Comparison of ENCODE assay signal across 21 cellular contexts in genomic region chr1:219882755-219883154, GRCh38. TPM values are rescaled to one million over a fixed set of nuclear protein-coding genes. Genes with fewer than 3 reads are reported as not detected.
DNase-seq lines count a peak whose midpoint lies in the region; ATAC-seq, FAIRE-seq and TF ChIP-seq lines count a peak whose summit lies in the region.
"Had no signal": no experiment of that assay in that cellular context is flagged by ENCODE, and none has a peak within 500 bp of the region (broad histone marks: within the 10 kb centered on the region; RNA-seq: fewer than 3 reads in every experiment).

No MANE protein-coding gene starts in this region.

- TF ChIP-seq CTCF in D721Med (IDR thresholded peaks at IDR 0.05; ENCODE audit: insufficient read depth, missing control alignments), result no peak
- no peak for TF ChIP-seq CTCF in K562 (IDR thresholded peaks at IDR 0.05 in 2 of 3, conservative IDR thresholded peaks at IDR 0.05 in 1 of 3; ENCODE audit: insufficient read depth in 2 of 3, low read depth in 1 of 3, low read length in 3 of 3)

- DNase-seq in D721Med (ENCODE audit: insufficient read length, low spot score) (no peak), K562 (ENCODE audit: extremely low read depth in 1 of 4, low spot score in 3 of 4) (no peak), HTR-8/SVneo (ENCODE audit: insufficient read length, low spot score) (no peak), NCI-H2081 treated with DMSO at 0.1 percent for 48 hours (lab: John Stamatoyannopoulos, UW) (no peak), NCI-H345 (lab: John Stamatoyannopoulos, UW) (no peak)
- DNase-seq: 8988T; ACHN; BE2C; CD4-positive, alpha-beta memory T cell; CD4-positive, CD25-positive, alpha-beta regulatory T cell; CD8-positive, alpha-beta memory T cell; COR-L47; DMS79 treated with DMSO at 0.1 percent for 48 hours; GF-D8 had no signal

- no peak; the same call in 1 of the 2 replicates for TF ChIP-seq POLR2A in K562 (conservative IDR thresholded peaks at IDR 0.05)

- no peak for ATAC-seq in K562

- no TSS peak for BruUV-seq in K562 (replicated peaks; lab: Mats Ljungman, UMichigan)

- TF ChIP-seq EP300 in K562 (IDR thresholded peaks at IDR 0.05; ENCODE audit: low read length), result no peak

- no peaks in the 10 kb centered on the region for H3K9me3 ChIP-seq in K562 (replicated peaks; ENCODE audit: control insufficient read depth, insufficient read depth, low read depth, low read length)
- H3K9me3 ChIP-seq: BE2C, BLaER1 had no signal

- peak; percentile 64 for FAIRE-seq in D721Med (lab: Jason Lieb, UNC)
- FAIRE-seq in K562 (lab: Jason Lieb, UNC), result no peak
- no peak for FAIRE-seq in HTR-8/SVneo (lab: Jason Lieb, UNC)
- FAIRE-seq: GM12891, GM19239 had no signal

- no peaks in the 10 kb centered on the region for H3K79me2 ChIP-seq in K562 (ENCODE audit: control insufficient read depth, insufficient read depth, low read length)

- in situ Hi-C loops in K562 (cut with MboI), result no loop called here

- H3K27me3 ChIP-seq in K562 (ENCODE audit: control insufficient read depth in 2 of 2, insufficient read depth in 2 of 2, low read length in 2 of 2) (no peaks in the 10 kb centered on the region), layer of hippocampus (ENCODE audit: control insufficient read depth, insufficient read depth, low read length) (no peaks in the 10 kb centered on the region)
- H3K27me3 ChIP-seq: BLaER1 had no signal

- no peak overlapping the region for H3K4me3 ChIP-seq in K562
- H3K4me3 ChIP-seq: BLaER1 had no signal

- no peaks in the 10 kb centered on the region for H4K20me1 ChIP-seq in K562 (replicated peaks; ENCODE audit: control insufficient read depth, insufficient read depth, low read length)
- H4K20me1 ChIP-seq: BLaER1 had no signal

- peaks cover 3 to 29% of the 10 kb centered on the region in 2 experiments; a peak in 3 of 5 replicates for H3K4me1 ChIP-seq in K562 (replicated peaks in 1 of 2; ENCODE audit: control insufficient read depth in 2 of 2, insufficient read depth in 2 of 2, low read length in 2 of 2)
- H3K4me1 ChIP-seq: BE2C, BLaER1 had no signal

- H3K36me3 ChIP-seq in K562 (ENCODE audit: control insufficient read depth, insufficient read depth, low read length), result no peaks in the 10 kb centered on the region
- H3K36me3 ChIP-seq: BE2C, BLaER1 had no signal

- H3K27ac ChIP-seq in K562 (ENCODE audit: extremely low read depth, low read depth, low read length) (no peak overlapping the region), layer of hippocampus (ENCODE audit: low read depth, low read length) (peak overlapping the region; percentile 25)
- H3K27ac ChIP-seq: BLaER1 had no signal

- intact Hi-C loops in K562 (cut with micrococcal nuclease), result no loop called here

- CTCF ChIA-PET in K562 (lab: Yijun Ruan, JAX; ENCODE audit: low intra/inter-chr PET ratio), result no interaction called here

- no peak for TF ChIP-seq RAD21 in K562 (CRISPR knock-in tag; conservative IDR thresholded peaks at IDR 0.05 in 1 of 2, IDR thresholded peaks at IDR 0.05 in 1 of 2)

- H3K4me2 ChIP-seq in K562 (ENCODE audit: insufficient read depth, low read length), result no peak overlapping the region
- H3K4me2 ChIP-seq: BLaER1 had no signal

- H3K9me1 ChIP-seq in K562 (ENCODE audit: control insufficient read depth, insufficient read depth, low read length), result no peaks in the 10 kb centered on the region

- no peak overlapping the region for H3K9ac ChIP-seq in K562 (ENCODE audit: insufficient read depth in 1 of 2, low read depth in 2 of 2, low read length in 2 of 2)
- H3K9ac ChIP-seq: BLaER1 had no signal

- 78% methylated on average over 3 of the region's 3 CpGs for WGBS in K562 (ENCODE audit: insufficient coverage, low coverage, missing lambda C conversion rate)

- H2AFZ ChIP-seq in K562 (ENCODE audit: low read depth, low read length), result peak overlapping the region; percentile 85

- POLR2A ChIA-PET in K562 (lab: Yijun Ruan, JAX), result interaction anchor here (0.6 kb wide), 1 partner anchor 15 kb away, joined by 3 read pairs; no protein-coding TSS in a partner anchor

TF ChIP-seq in K562, 482 proteins besides CTCF, POLR2A, EP300 and RAD21:
- no peak for TF ChIP-seq ZNF217 (CRISPR knock-in tag; IDR thresholded peaks at IDR 0.05)
- TF ChIP-seq BCOR (IDR thresholded peaks at IDR 0.05), result peak; percentile 83
- no peak for TF ChIP-seq ZSCAN32 (CRISPR knock-in tag; IDR thresholded peaks at IDR 0.05)
- 0 out of 2 replicates have a peak, but pooled peaks have one; percentile 40 for TF ChIP-seq E2F1 (CRISPR knock-in tag; IDR thresholded peaks at IDR 0.05)
- no peak for TF ChIP-seq YY1 (IDR thresholded peaks at IDR 0.05; ENCODE audit: borderline replicate concordance in 1 of 3, control insufficient read depth in 1 of 3, extremely low read depth in 1 of 3, insufficient read depth in 3 of 3, insufficient read length in 1 of 3, insufficient replicate concordance in 2 of 3, low read depth in 1 of 3, low read length in 2 of 3)
- peak; percentile 82 for TF ChIP-seq RBM25 (IDR thresholded peaks at IDR 0.05; ENCODE audit: low read depth, low read length, severe bottlenecking)

RNA-seq across cellular contexts. Expression of gene SLC30A10, which starts 45.6 kb away (rescaled TPM):
- 24.4 and 39.4 TPM in 2 replicates for total RNA-seq in K562 (2011; cell fraction: chromatin; rRNA removed; ENCODE audit: low replicate concordance)
- 18.3 and 27.1 TPM in 2 replicates for total RNA-seq in K562 (2011; cell fraction: nucleolus; rRNA removed)
- 29.8 and 32.1 TPM in 2 replicates for total RNA-seq in K562 (2011; cell fraction: nucleoplasm; rRNA removed)
- total RNA-seq in K562 (2014; rRNA removed) (5.9 and 7.4 TPM in 2 replicates), K562 (2014; rRNA removed; fragmentation: Illumina TruSeq; extraction: Trizol) (7.1 and 8.1 TPM in 2 replicates), K562 (2015; rRNA removed; fragmentation: Illumina TruSeq; extraction: Trizol) (3.5 and 3.9 TPM in 2 replicates), K562 (2021) (8.8 and 9.4 TPM in 2 replicates)
- polyA plus RNA-seq in K562 (2011; rRNA removed) (8.9 and 11.3 TPM in 2 replicates), K562 (2014; fragmentation: Illumina TruSeq; extraction: Trizol) (8.0 and 8.4 TPM in 2 replicates), K562 (2014; fragmentation: Nextera tagmentation; extraction: Ambion mirVana) (1 to 10 TPM; 2.6 to 3.8 TPM), K562 (2014; rRNA removed) (9.5 and 10.5 TPM in 2 replicates)
- 4.9 and 8.9 TPM in 2 replicates for polyA plus RNA-seq in K562 (2011; cell fraction: cytosol; rRNA removed)
- polyA plus RNA-seq in K562 (2011; cell fraction: nucleus; rRNA removed), result 18.4 and 35.5 TPM in 2 replicates
- 3.2 and 5.9 TPM in 2 replicates for polyA plus RNA-seq in K562 (2012)
- 6.9 and 7.9 TPM in 2 replicates for polyA minus RNA-seq in K562 (2011; rRNA and poly(A)+ RNA removed)
- polyA minus RNA-seq in K562 (2011; cell fraction: cytosol; rRNA and poly(A)+ RNA removed), result 3.4 and 5.9 TPM in 2 replicates
- polyA minus RNA-seq in K562 (2011; cell fraction: nucleus; rRNA and poly(A)+ RNA removed), result 6.9 and 9.4 TPM in 2 replicates
- total RNA-seq: A673; CD4-positive, alpha-beta memory T cell; CD4-positive, CD25-positive, alpha-beta regulatory T cell; CD8-positive, alpha-beta memory T cell had no signal
- polyA plus RNA-seq: AG04450; CD14-positive monocyte; CD4-positive, alpha-beta memory T cell; CD4-positive, CD25-positive, alpha-beta regulatory T cell; CD8-positive, alpha-beta memory T cell had no signal
